ENCODE assay signal across 8 cellular contexts in the genomic region with DNA sequence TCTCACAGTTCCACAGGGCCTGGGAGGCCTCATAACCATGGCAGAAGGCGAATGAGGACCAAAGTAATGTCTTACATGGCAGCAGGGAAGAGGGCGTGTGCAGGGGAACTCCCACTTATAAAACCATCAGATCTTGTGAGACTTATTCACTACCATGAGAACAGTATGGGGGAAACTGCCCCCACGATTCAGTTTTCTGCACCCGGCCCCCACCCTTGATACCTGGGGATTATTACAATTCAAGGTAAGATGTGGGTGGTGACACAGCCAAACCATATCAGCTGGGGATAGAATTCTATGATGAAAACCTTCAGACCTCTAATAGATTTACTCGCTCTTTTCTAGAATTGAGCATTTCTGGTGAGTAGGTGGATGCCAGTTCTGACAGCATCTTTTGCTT. TPM values are rescaled to one million over a fixed set of nuclear protein-coding genes. Genes with fewer than 3 reads are reported as not detected.
"Had no signal": no experiment of that assay in that cellular context is flagged by ENCODE, and none has a peak within 500 bp of the region (broad histone marks: within the 10 kb centered on the region; RNA-seq: fewer than 3 reads in every experiment).

No MANE protein-coding gene starts in this region.

RNA-seq across cellular contexts. Expression of a gene that starts 6.8 kb away (rescaled TPM):
- total RNA-seq: activated naive CD4-positive, alpha-beta T cell treated with anti-CD3 and anti-CD28 coated beads for 36 hours; activated naive CD8-positive, alpha-beta T cell treated with anti-CD3 and anti-CD28 coated beads for 36 hours; activated naive CD8-positive, alpha-beta T cell treated with anti-CD3 and anti-CD28 coated beads, Interleukin-2, amount 10 ng/mL, durations not matched to agents 7 days and 5 days; astrocyte had no signal

RNA-seq across cellular contexts. Expression of a gene that starts 17.7 kb away (rescaled TPM):
- total RNA-seq: activated naive CD4-positive, alpha-beta T cell treated with anti-CD3 and anti-CD28 coated beads for 36 hours; activated naive CD8-positive, alpha-beta T cell treated with anti-CD3 and anti-CD28 coated beads, Interleukin-2, amount 10 ng/mL, durations not matched to agents 7 days and 5 days; activated T-helper 17 cell treated with anti-CD3 and anti-CD28 coated beads, Interleukin-2, amount 50 U/mL, for 72 hours; astrocyte; bronchial epithelial cell; chondrocyte had no signal
- polyA plus RNA-seq: cardiac muscle cell had no signal
